In the genomic region with DNA sequence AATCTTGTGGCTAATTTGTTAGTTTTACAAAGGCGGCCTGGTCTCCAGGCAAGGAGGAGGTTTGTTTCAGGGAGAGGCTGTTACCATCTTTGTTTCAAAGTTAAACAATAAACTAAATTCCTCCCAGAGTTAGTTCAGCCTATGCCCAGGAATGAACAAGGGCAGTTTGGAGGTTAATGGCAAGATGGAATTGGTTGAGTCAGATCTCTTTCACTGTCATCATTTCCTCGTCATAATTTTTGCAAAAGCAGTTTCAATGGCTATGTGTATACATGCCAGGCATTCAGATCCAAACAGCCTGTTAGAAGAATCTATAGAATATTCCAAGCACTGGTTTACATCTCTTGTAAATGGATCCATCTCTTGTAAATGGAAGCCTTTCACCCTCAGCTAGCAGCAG, we compare ENCODE assay signal across 1 cellular context.
TF ChIP-seq lines count a peak whose summit lies in the region.

No MANE protein-coding gene starts in this region.

TF ChIP-seq in IMR-90, 13 proteins besides CTCF, POLR2A, EP300 and RAD21:
- TF ChIP-seq MAZ (IDR thresholded peaks at IDR 0.05; ENCODE audit: borderline replicate concordance, low read depth, low read length) = no peak
- TF ChIP-seq FOS (IDR thresholded peaks at IDR 0.05; ENCODE audit: low read depth, low read length) = no peak; the same call in 1 of the 2 replicates
- TF ChIP-seq, protein P1, sequence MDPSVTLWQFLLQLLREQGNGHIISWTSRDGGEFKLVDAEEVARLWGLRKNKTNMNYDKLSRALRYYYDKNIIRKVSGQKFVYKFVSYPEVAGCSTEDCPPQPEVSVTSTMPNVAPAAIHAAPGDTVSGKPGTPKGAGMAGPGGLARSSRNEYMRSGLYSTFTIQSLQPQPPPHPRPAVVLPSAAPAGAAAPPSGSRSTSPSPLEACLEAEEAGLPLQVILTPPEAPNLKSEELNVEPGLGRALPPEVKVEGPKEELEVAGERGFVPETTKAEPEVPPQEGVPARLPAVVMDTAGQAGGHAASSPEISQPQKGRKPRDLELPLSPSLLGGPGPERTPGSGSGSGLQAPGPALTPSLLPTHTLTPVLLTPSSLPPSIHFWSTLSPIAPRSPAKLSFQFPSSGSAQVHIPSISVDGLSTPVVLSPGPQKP (IDR thresholded peaks at IDR 0.05; ENCODE audit: borderline replicate concordance, low read depth, low read length) = no peak
- TF ChIP-seq SMC3 (IDR thresholded peaks at IDR 0.05; ENCODE audit: low read depth, low read length) = no peak
- TF ChIP-seq MAFK (IDR thresholded peaks at IDR 0.05; ENCODE audit: low read depth, low read length) = no peak
- TF ChIP-seq MXI1 (IDR thresholded peaks at IDR 0.05; ENCODE audit: borderline replicate concordance, low read depth, low read length) = no peak
- TF ChIP-seq BHLHE40 (IDR thresholded peaks at IDR 0.05; ENCODE audit: low read depth, low read length) = no peak
- TF ChIP-seq CEBPB (IDR thresholded peaks at IDR 0.05; ENCODE audit: low read depth, low read length) = no peak
- TF ChIP-seq RFX5 (IDR thresholded peaks at IDR 0.05; ENCODE audit: low read depth, low read length) = no peak
- TF ChIP-seq NFE2L2 (IDR thresholded peaks at IDR 0.05; ENCODE audit: low read depth, low read length) = no peak
- TF ChIP-seq CHD1 (IDR thresholded peaks at IDR 0.05; ENCODE audit: low read depth, low read length) = no peak
- no peak for TF ChIP-seq RCOR1 (IDR thresholded peaks at IDR 0.05; ENCODE audit: insufficient replicate concordance, low read length)
- TF ChIP-seq, protein P2, sequence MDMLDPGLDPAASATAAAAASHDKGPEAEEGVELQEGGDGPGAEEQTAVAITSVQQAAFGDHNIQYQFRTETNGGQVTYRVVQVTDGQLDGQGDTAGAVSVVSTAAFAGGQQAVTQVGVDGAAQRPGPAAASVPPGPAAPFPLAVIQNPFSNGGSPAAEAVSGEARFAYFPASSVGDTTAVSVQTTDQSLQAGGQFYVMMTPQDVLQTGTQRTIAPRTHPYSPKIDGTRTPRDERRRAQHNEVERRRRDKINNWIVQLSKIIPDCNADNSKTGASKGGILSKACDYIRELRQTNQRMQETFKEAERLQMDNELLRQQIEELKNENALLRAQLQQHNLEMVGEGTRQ (IDR thresholded peaks at IDR 0.05; ENCODE audit: low read depth, low read length) = no peak
